Comparison of ENCODE assay signal across 17 cellular contexts in genomic region chr6:34457392-34457746, GRCh38. TPM values are rescaled to one million over a fixed set of nuclear protein-coding genes. Genes with fewer than 3 reads are reported as not detected.
"Had no signal": no experiment of that assay in that cellular context is flagged by ENCODE, and none has a peak within 500 bp of the region (broad histone marks: within the 10 kb centered on the region; RNA-seq: fewer than 3 reads in every experiment).

No MANE protein-coding gene starts in this region.

- H3K27ac ChIP-seq: pancreas, tibial artery, uterus had no signal

- H3K9me3 ChIP-seq: pancreas, tibial artery, uterus had no signal

- FAIRE-seq: astrocyte, bronchial epithelial cell, pancreas had no signal

- H3K27me3 ChIP-seq: pancreas, uterus had no signal

- H3K4me1 ChIP-seq: pancreas, uterus had no signal

- ATAC-seq: activated CD4-positive, alpha-beta T cell treated with anti-CD3 and anti-CD28 coated beads for 36 hours; effector memory CD8-positive, alpha-beta T cell; pancreas had no signal

- H3K4me3 ChIP-seq: pancreas, tibial artery, uterus had no signal

- DNase-seq: activated CD4-positive, alpha-beta memory T cell treated with anti-CD3 and anti-CD28 coated beads, Interleukin-2, amount 10 ng/mL, durations not matched to agents 7 days and 5 days; activated CD4-positive, alpha-beta T cell treated with anti-CD3 and anti-CD28 coated beads for 36 hours; activated effector memory CD4-positive, alpha-beta T cell treated with Interleukin-2 at 50 U/mL for 16 hours; activated naive CD4-positive, alpha-beta T cell treated with anti-CD3 and anti-CD28 coated beads, Interleukin-2, amount 50 U/mL, for 16 hours; activated T-cell treated with anti-CD3 and anti-CD28 coated beads, Interleukin-2, amount 50 U/mL, for 24 hours; dermis blood vessel endothelial cell; effector memory CD8-positive, alpha-beta T cell; foreskin melanocyte; pancreas; retina; stimulated activated CD4-positive, alpha-beta T cell treated with anti-CD3 and anti-CD28 coated beads, Interleukin-2, amount 100 ng/mL, for 48 hours; stimulated activated naive B cell treated with anti-CD40 and anti-IgM and Interleukin-4, amounts not matched to agents 10 μg/mL and 1 μg/mL and 100 μg/mL, for 72 hours; tibial artery; uterus had no signal

- H3K36me3 ChIP-seq: pancreas, tibial artery, uterus had no signal

RNA-seq across cellular contexts. Expression of gene PACSIN1, which starts 8.5 kb away (rescaled TPM):
- total RNA-seq: bronchial epithelial cell, dermis blood vessel endothelial cell had no signal
- polyA plus RNA-seq: fibroblast of lung had no signal
